ENCODE assay signal across 24 cellular contexts in genomic region chrX:31178769-31179125, GRCh38.
A peak's percentile ranks its signal among the peaks of the same experiment; 100 is the strongest.
DNase-seq lines count a peak whose midpoint lies in the region; ATAC-seq and TF ChIP-seq lines count a peak whose summit lies in the region.
"Had no signal": no experiment of that assay in that cellular context is flagged by ENCODE, and none has a peak within 500 bp of the region (broad histone marks: within the 10 kb centered on the region; RNA-seq: fewer than 3 reads in every experiment).

No MANE protein-coding gene starts in this region.

- no peak overlapping the region for H3K4me3 ChIP-seq in GM06990 (replicated peaks; ENCODE audit: low read depth, low read length)
- H3K4me3 ChIP-seq in uterus, result no peak overlapping the region
- no peak overlapping the region for H3K4me3 ChIP-seq in spleen
- H3K4me3 ChIP-seq: SJSA1 had no signal

- intact Hi-C loops in uterus (cut with DNase I; ENCODE audit: low total_unique reads), result no loop called here
- intact Hi-C loops in spleen (cut with DNase I; ENCODE audit: low total_unique reads), result no loop called here

- TF ChIP-seq CTCF in GM06990 (IDR thresholded peaks at IDR 0.05; ENCODE audit: insufficient read depth, low read length, poor library complexity, severe bottlenecking) (no peak), uterus (IDR thresholded peaks at IDR 0.05) (no peak), spleen (IDR thresholded peaks at IDR 0.05 in 8 of 11, conservative IDR thresholded peaks at IDR 0.05 in 3 of 11) (no peak)

- H3K9me3 ChIP-seq in uterus (no peaks in the 10 kb centered on the region), spleen (no peaks in the 10 kb centered on the region)
- H3K9me3 ChIP-seq: SJSA1 had no signal

- 64 to 91% (median 87%) methylated on average over 2 of the region's 2 CpGs for WGBS in spleen, 5 donors

- DNase-seq in GM06990 (ENCODE audit: extremely low read depth, insufficient read length) (peak; percentile 6), LHCN-M2 (ENCODE audit: low read depth) (peak; percentile 1), fibroblast of gingiva (ENCODE audit: low read depth) (peak; percentile 0), myocyte (ENCODE audit: low read depth) (peak; percentile 53), uterus (no peak), spleen (no peak)
- DNase-seq in activated naive CD4-positive, alpha-beta T cell treated with Interleukin-2 at 50 U/mL for 16 hours, result no peak
- DNase-seq: Calu3; CD8-positive, alpha-beta memory T cell; DMS153; GOT3; MV-4-11; NCI-H1105 treated with DMSO at 0.1 percent for 48 hours; NCI-H2081; NCI-H2171; NCI-H345; NCI-H524; NCI-H774; OCI-M1 had no signal

- H3K27ac ChIP-seq in uterus (no peak overlapping the region), spleen (no peak overlapping the region)
- H3K27ac ChIP-seq: C4-2B, SJSA1 had no signal

- no peak for ATAC-seq in HG02610 (IDR thresholded peaks at IDR 0.05; ENCODE audit: unreplicated experiment)
- ATAC-seq: HCT116, Right ventricle myocardium inferior had no signal

- H3K36me3 ChIP-seq in GM06990 (ENCODE audit: control insufficient read depth, insufficient read depth, low read length) (no peaks in the 10 kb centered on the region), uterus (no peaks in the 10 kb centered on the region), spleen (no peaks in the 10 kb centered on the region)
- H3K36me3 ChIP-seq: SJSA1 had no signal

- H3K4me1 ChIP-seq in uterus (no peaks in the 10 kb centered on the region), spleen (no peaks in the 10 kb centered on the region)
- H3K4me1 ChIP-seq: SJSA1 had no signal

- TF ChIP-seq POLR2A in uterus (IDR thresholded peaks at IDR 0.05) (no peak), spleen (IDR thresholded peaks at IDR 0.05) (no peak)

- H3K27me3 ChIP-seq in GM06990 (replicated peaks; ENCODE audit: control insufficient read depth, insufficient read depth, low read length) (no peaks in the 10 kb centered on the region), uterus (no peaks in the 10 kb centered on the region), spleen (replicated peaks in 1 of 7) (no peaks in the 10 kb centered on the region)
- H3K27me3 ChIP-seq: SJSA1 had no signal

Comparison
In these comparisons a context has a peak if more than half of its experiments do, and no peak if none do; other contexts are left out.
1. DNase-seq: peak in GM06990 (single experiment), LHCN-M2 (single experiment), fibroblast of gingiva (single experiment) and myocyte (single experiment); none in uterus (0 of 2), activated naive CD4-positive, alpha-beta T cell treated with Interleukin-2 at 50 U/mL for 16 hours (single experiment) and spleen (single experiment).